ENCODE assay signal across 1 cellular context in the genomic region with DNA sequence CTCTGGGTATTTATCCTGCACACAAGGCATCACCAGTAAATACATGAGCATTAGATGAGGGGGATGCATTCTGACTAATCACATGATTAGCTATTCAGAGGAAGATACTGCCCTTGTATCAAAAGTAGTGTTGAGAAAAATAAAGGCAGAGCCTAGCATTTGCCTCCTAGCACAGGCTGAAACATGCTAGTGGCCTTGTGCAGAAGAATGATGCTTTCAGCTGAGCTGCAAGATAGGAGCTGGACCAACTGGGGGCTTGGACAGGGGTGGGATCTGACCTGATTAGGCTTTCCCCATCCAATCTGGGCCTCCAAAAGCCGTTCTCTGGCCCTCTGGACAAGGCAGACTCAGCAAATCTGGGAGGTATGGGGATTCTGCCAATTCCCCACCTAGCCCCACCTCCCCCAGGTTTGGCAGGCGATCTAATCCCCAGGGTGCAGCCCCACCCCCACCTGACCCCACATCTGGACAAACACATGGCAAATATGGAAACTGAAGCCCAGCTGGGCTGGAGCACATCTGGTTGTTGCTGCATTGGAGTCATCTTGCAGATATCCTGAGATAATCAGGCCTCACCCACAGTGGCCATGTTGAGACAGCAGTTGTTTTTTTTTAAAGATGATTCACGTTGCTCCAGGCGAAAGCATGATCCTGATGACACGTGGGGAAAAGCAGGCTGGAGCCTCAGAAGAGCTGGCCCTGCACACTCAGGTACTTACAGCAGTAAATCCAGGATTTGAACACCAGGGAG.
TF ChIP-seq lines count a peak whose summit lies in the region.

No MANE protein-coding gene starts in this region.

TF ChIP-seq in IMR-90, 13 proteins besides CTCF, POLR2A, EP300 and RAD21:
- TF ChIP-seq MXI1 (IDR thresholded peaks at IDR 0.05; ENCODE audit: borderline replicate concordance, low read depth, low read length) (peak; percentile 93), RFX5 (IDR thresholded peaks at IDR 0.05; ENCODE audit: low read depth, low read length) (no peak), MAZ (IDR thresholded peaks at IDR 0.05; ENCODE audit: borderline replicate concordance, low read depth, low read length) (no peak), BHLHE40 (IDR thresholded peaks at IDR 0.05; ENCODE audit: low read depth, low read length) (peak; percentile 16; the same call in 1 of the 2 replicates), USF2 (IDR thresholded peaks at IDR 0.05; ENCODE audit: low read depth, low read length) (peak; percentile 63; the same call in 1 of the 2 replicates), CEBPB (IDR thresholded peaks at IDR 0.05; ENCODE audit: low read depth, low read length) (peak; percentile 2; the same call in 1 of the 2 replicates), CHD1 (IDR thresholded peaks at IDR 0.05; ENCODE audit: low read depth, low read length) (no peak), NFE2L2 (IDR thresholded peaks at IDR 0.05; ENCODE audit: low read depth, low read length) (no peak), ELK1 (IDR thresholded peaks at IDR 0.05; ENCODE audit: borderline replicate concordance, low read depth, low read length) (no peak), RCOR1 (IDR thresholded peaks at IDR 0.05; ENCODE audit: insufficient replicate concordance, low read length) (peak; percentile 77), FOS (IDR thresholded peaks at IDR 0.05; ENCODE audit: low read depth, low read length) (no peak; the same call in 1 of the 2 replicates), MAFK (IDR thresholded peaks at IDR 0.05; ENCODE audit: low read depth, low read length) (no peak), SMC3 (IDR thresholded peaks at IDR 0.05; ENCODE audit: low read depth, low read length) (no peak)
TF ChIP-seq in IMR-90: peak in this region for 5.
